10 cellular contexts compared by ENCODE assay signal in the genomic region with DNA sequence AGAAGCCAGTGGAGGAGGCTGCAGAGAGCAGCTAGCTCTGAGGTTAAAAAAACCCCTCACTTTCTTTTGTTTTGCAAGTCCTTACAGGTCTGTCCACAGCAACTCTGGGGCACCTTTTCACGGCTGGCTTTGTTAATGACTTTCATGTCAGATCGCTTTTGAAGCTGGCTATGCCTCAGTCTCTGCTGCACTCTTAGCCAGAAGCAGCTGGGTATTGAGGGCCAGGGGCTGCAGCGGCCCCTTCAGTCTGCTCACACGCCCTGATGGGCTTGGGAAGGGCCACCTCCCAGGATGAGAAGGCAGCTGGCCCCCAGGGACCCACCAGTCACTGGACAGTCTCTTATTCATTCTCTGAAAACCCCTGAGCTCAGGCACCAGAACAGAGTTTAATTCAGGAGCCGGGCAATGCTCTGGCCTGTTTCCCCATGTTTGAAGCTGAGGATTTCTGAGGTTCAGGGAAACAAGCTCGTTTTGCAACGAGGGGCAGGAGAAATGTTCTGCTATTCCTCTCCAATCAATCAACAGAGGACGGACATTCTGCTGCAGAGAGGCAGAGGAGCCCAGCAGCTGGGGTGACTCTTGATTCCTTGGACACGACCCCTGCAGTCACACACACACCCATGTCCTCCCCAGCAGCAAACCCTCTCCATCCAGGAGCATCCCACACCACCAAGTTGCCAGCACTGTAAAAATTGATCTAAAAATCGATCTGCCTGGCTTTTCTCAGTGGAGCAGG. TPM values are rescaled to one million over a fixed set of nuclear protein-coding genes. Genes with fewer than 3 reads are reported as not detected.
DNase-seq lines count a peak whose midpoint lies in the region; ATAC-seq and TF ChIP-seq lines count a peak whose summit lies in the region.
"Had no signal": no experiment of that assay in that cellular context is flagged by ENCODE, and none has a peak within 500 bp of the region (broad histone marks: within the 10 kb centered on the region; RNA-seq: fewer than 3 reads in every experiment).

No MANE protein-coding gene starts in this region.

- intact Hi-C loops in left ventricle myocardium inferior (cut with micrococcal nuclease) (no loop called here), cardiac septum (cut with DNase I) (loop anchor here (2.0 to 5.0 kb wide), 2 partner anchors 31 to 37 kb away; partner anchors contain the start of genes ARL3, SFXN2 and TRIM8), mammary epithelial cell (cut with micrococcal nuclease) (loop anchor here (2.0 kb wide), 1 partner anchor 29 kb away; no protein-coding TSS in a partner anchor), vagina (cut with DNase I) (no loop called here)
- intact Hi-C loops in naive thymus-derived CD4-positive, alpha-beta T cell (cut with micrococcal nuclease), result no loop called here

- peaks cover 27 to 68% (median 49%) of the 10 kb centered on the region in 7 donors for H3K4me1 Mint-ChIP-seq in naive thymus-derived CD4-positive, alpha-beta T cell

- H3K27ac Mint-ChIP-seq in naive thymus-derived CD4-positive, alpha-beta T cell, result peak overlapping the region; percentile 74 to 97 (median 91)

- BruUV-seq in mammary epithelial cell (replicated peaks; lab: Mats Ljungman, UMichigan), result no TSS peak

- peak overlapping the region; percentile 79 for H3K4me2 ChIP-seq in mammary epithelial cell (ENCODE audit: insufficient read depth, low read depth, low read length)

- peak overlapping the region; percentile 51 for H2AFZ ChIP-seq in mammary epithelial cell (ENCODE audit: low read depth, low read length)

- no peaks in the 10 kb centered on the region for H3K27me3 ChIP-seq in left ventricle myocardium inferior (ENCODE audit: low read depth)
- no peaks in the 10 kb centered on the region for H3K27me3 ChIP-seq in mammary epithelial cell (ENCODE audit: insufficient read depth, low read length)
- H3K27me3 ChIP-seq in naive thymus-derived CD4-positive, alpha-beta T cell (ENCODE audit: control insufficient read depth in 2 of 2, insufficient read depth in 2 of 2, low read length in 2 of 2), result no peaks in the 10 kb centered on the region
- no peaks in the 10 kb centered on the region for H3K27me3 ChIP-seq in vagina

- peak overlapping the region; percentile 53 for H3K4me3 ChIP-seq in left ventricle myocardium inferior
- H3K4me3 ChIP-seq in mammary epithelial cell (replicated peaks in 1 of 3; ENCODE audit: insufficient read depth in 1 of 3, low read depth in 2 of 3, low read length in 3 of 3), result no peak overlapping the region
- H3K4me3 ChIP-seq in naive thymus-derived CD4-positive, alpha-beta T cell (ENCODE audit: low read length), result peak overlapping the region; percentile 52
- peak overlapping the region in 1 of 2 donors; percentile 7 for H3K4me3 ChIP-seq in vagina

- H3K79me2 ChIP-seq in mammary epithelial cell (ENCODE audit: insufficient read depth, low read length), result no peaks in the 10 kb centered on the region

- no peak for TF ChIP-seq CTCF in left ventricle myocardium inferior (IDR thresholded peaks at IDR 0.05; ENCODE audit: borderline replicate concordance)
- TF ChIP-seq CTCF in mammary epithelial cell (conservative IDR thresholded peaks at IDR 0.05 in 1 of 2, IDR thresholded peaks at IDR 0.05 in 1 of 2; ENCODE audit: extremely low read depth in 1 of 2, insufficient read depth in 1 of 2, low read depth in 1 of 2, low read length in 2 of 2), result no peak
- no peak for TF ChIP-seq CTCF in vagina (IDR thresholded peaks at IDR 0.05)

- DNase-seq in left ventricle myocardium inferior (no peak), cardiac septum (ENCODE audit: low spot score) (no peak), mammary epithelial cell (peak; percentile 49), vagina (ENCODE audit: extremely low spot score in 2 of 2) (no peak), GM19240 (ENCODE audit: insufficient read length, low spot score) (no peak), NCI-H226 (no peak)
- DNase-seq in naive thymus-derived CD4-positive, alpha-beta T cell, result no peak
- DNase-seq: NCI-H524 treated with DMSO at 0.1 percent for 48 hours had no signal

- no peak for TF ChIP-seq POLR2A in vagina (IDR thresholded peaks at IDR 0.05)

- WGBS in mammary epithelial cell (ENCODE audit: low coverage, missing lambda C conversion rate), result 8% methylated on average over 8 of the region's 10 CpGs

- H3K27ac ChIP-seq in left ventricle myocardium inferior (replicated peaks) (peak overlapping the region; percentile 93), mammary epithelial cell (ENCODE audit: insufficient read depth, low read depth, low read length) (peak overlapping the region; percentile 14), vagina (peak overlapping the region; percentile 71)
- H3K27ac ChIP-seq in naive thymus-derived CD4-positive, alpha-beta T cell (ENCODE audit: low read depth, low read length), result peak overlapping the region; percentile 85

- no peak overlapping the region for H3K9ac ChIP-seq in mammary epithelial cell (ENCODE audit: insufficient read depth, low read length)

- no peaks in the 10 kb centered on the region for H3K9me3 Mint-ChIP-seq in naive thymus-derived CD4-positive, alpha-beta T cell

- in situ Hi-C loops in mammary epithelial cell (cut with MboI; ENCODE audit: low sequenced_read_pairs in 2 of 2), result loop anchor here in 1 of 2 donors (5.0 kb wide), 1 partner anchor 37 kb away; the partner anchor contains the start of genes ARL3 and SFXN2

- ATAC-seq in naive thymus-derived CD4-positive, alpha-beta T cell, result no peak
- ATAC-seq in GM19452 (IDR thresholded peaks at IDR 0.05; ENCODE audit: unreplicated experiment), result no peak
- ATAC-seq: HCT116 had no signal

- no peaks in the 10 kb centered on the region for H3K27me3 Mint-ChIP-seq in naive thymus-derived CD4-positive, alpha-beta T cell

- POLR2A ChIA-PET in naive thymus-derived CD4-positive, alpha-beta T cell (lab: Charles Lee), result interaction anchor here (0.8 to 11.1 kb wide), 9 partner anchors 14 to 278 kb away, joined by 3 to 169 read pairs (median 17); partner anchors contain the start of genes ARL3, SFXN2 and TRIM8

- no peaks in the 10 kb centered on the region for H3K36me3 ChIP-seq in left ventricle myocardium inferior
- no peaks in the 10 kb centered on the region for H3K36me3 ChIP-seq in mammary epithelial cell (ENCODE audit: insufficient read depth, low read length)
- H3K36me3 ChIP-seq in naive thymus-derived CD4-positive, alpha-beta T cell (ENCODE audit: control insufficient read depth in 2 of 3, insufficient read depth in 3 of 3, low read length in 3 of 3), result no peaks in the 10 kb centered on the region
- no peaks in the 10 kb centered on the region for H3K36me3 ChIP-seq in vagina

- CTCF ChIA-PET in mammary epithelial cell (lab: Charles Lee; ENCODE audit: low non-redundant PET), result interaction anchor here (0.5 kb wide), 1 partner anchor 243 kb away, joined by 5 read pairs; the partner anchor contains the start of gene CNNM2
- CTCF ChIA-PET in naive thymus-derived CD4-positive, alpha-beta T cell (lab: Charles Lee), result interaction anchor here (0.6 to 3.5 kb wide), 9 partner anchors 9 to 174 kb away, joined by 3 to 22 read pairs (median 5); partner anchors contain the start of genes ARL3, SFXN2 and TRIM8

- peak overlapping the region; percentile 78 to 93 (median 85) for H3K4me3 Mint-ChIP-seq in naive thymus-derived CD4-positive, alpha-beta T cell

- H4K20me1 ChIP-seq in mammary epithelial cell (ENCODE audit: insufficient read depth, low read length), result no peaks in the 10 kb centered on the region

- H3K4me1 ChIP-seq in left ventricle myocardium inferior (peaks cover 94% of the 10 kb centered on the region), mammary epithelial cell (ENCODE audit: insufficient read depth, low read length) (peaks cover 36% of the 10 kb centered on the region), vagina (peaks cover 70% of the 10 kb centered on the region)
- peaks cover 18 to 36% of the 10 kb centered on the region in 2 donors for H3K4me1 ChIP-seq in naive thymus-derived CD4-positive, alpha-beta T cell (ENCODE audit: control insufficient read depth in 2 of 2, insufficient read depth in 2 of 2, low read length in 2 of 2)

- dilution Hi-C loops in mammary epithelial cell (cut with HindIII; ENCODE audit: low sequenced_read_pairs), result no loop called here

- H3K36me3 Mint-ChIP-seq in naive thymus-derived CD4-positive, alpha-beta T cell, result peaks cover 0 to 3% (median 0%) of the 10 kb centered on the region in 5 donors

- H3K9me3 ChIP-seq in left ventricle myocardium inferior (replicated peaks) (no peaks in the 10 kb centered on the region), mammary epithelial cell (replicated peaks; ENCODE audit: insufficient read depth, low read length) (no peaks in the 10 kb centered on the region), vagina (no peaks in the 10 kb centered on the region)
- H3K9me3 ChIP-seq in naive thymus-derived CD4-positive, alpha-beta T cell (ENCODE audit: control insufficient read depth in 2 of 3, low read length in 3 of 3), result no peaks in the 10 kb centered on the region

RNA-seq across cellular contexts. Expression of gene TRIM8, which starts 31.0 kb away (rescaled TPM):
- total RNA-seq in left ventricle myocardium inferior (95.1 TPM), cardiac septum (99.6 TPM), mammary epithelial cell (10 to 100 TPM; 36.8 to 87.0 TPM), vagina (126 TPM)
- polyA plus RNA-seq in mammary epithelial cell, result 61.1 TPM
- 82.4 TPM for polyA minus RNA-seq in mammary epithelial cell
- total RNA-seq in naive thymus-derived CD4-positive, alpha-beta T cell, result 10 to 100 TPM; 55.2 to 88.7 (median 59.1) TPM
- polyA plus RNA-seq in naive thymus-derived CD4-positive, alpha-beta T cell, result 10 to 100 TPM; 23.9 to 50.5 TPM

RNA-seq across cellular contexts. Expression of gene ARL3, which starts 38.9 kb away (rescaled TPM):
- total RNA-seq in left ventricle myocardium inferior (13.4 TPM), cardiac septum (13.1 TPM), mammary epithelial cell (1 to 10 TPM; 2.3 to 8.7 TPM), vagina (7.4 TPM)
- 7.8 TPM for polyA plus RNA-seq in mammary epithelial cell
- 0.83 TPM for polyA minus RNA-seq in mammary epithelial cell
- 1 to 10 TPM; 1.3 to 5.1 (median 2.9) TPM for total RNA-seq in naive thymus-derived CD4-positive, alpha-beta T cell
- 1 to 10 TPM; 2.2 to 3.4 TPM for polyA plus RNA-seq in naive thymus-derived CD4-positive, alpha-beta T cell

RNA-seq across cellular contexts. Expression of gene SFXN2, which starts 39.1 kb away (rescaled TPM):
- total RNA-seq in left ventricle myocardium inferior (1.6 TPM), cardiac septum (2.8 TPM), mammary epithelial cell (10 to 100 TPM in 1 of 2 donors, under 1 TPM in 1; 0.83 to 10.9 TPM), vagina (6.4 TPM)
- 10.2 TPM for polyA plus RNA-seq in mammary epithelial cell
- polyA minus RNA-seq in mammary epithelial cell, result 8.5 TPM
- 10 to 100 TPM; 11.6 to 32.1 (median 26.8) TPM for total RNA-seq in naive thymus-derived CD4-positive, alpha-beta T cell
- 10 to 100 TPM; 11.4 to 17.5 TPM for polyA plus RNA-seq in naive thymus-derived CD4-positive, alpha-beta T cell

Comparison
In these comparisons a context has a peak if more than half of its experiments do, and no peak if none do; other contexts are left out.
1. intact Hi-C loops: an anchor here in cardiac septum (2.0 to 5.0 kb wide) and mammary epithelial cell (2.0 kb wide); none called in left ventricle myocardium inferior, naive thymus-derived CD4-positive, alpha-beta T cell and vagina.
2. H3K27ac ChIP-seq: peak in every context shown above with its lines; median percentile 93 in left ventricle myocardium inferior; 85 in naive thymus-derived CD4-positive, alpha-beta T cell; 71 in vagina; 14 in mammary epithelial cell.
3. H3K4me3 ChIP-seq: peak in left ventricle myocardium inferior (single experiment) and naive thymus-derived CD4-positive, alpha-beta T cell (single experiment); none in mammary epithelial cell (0 of 3).